ENCODE assay signal across 7 cellular contexts in the genomic region with DNA sequence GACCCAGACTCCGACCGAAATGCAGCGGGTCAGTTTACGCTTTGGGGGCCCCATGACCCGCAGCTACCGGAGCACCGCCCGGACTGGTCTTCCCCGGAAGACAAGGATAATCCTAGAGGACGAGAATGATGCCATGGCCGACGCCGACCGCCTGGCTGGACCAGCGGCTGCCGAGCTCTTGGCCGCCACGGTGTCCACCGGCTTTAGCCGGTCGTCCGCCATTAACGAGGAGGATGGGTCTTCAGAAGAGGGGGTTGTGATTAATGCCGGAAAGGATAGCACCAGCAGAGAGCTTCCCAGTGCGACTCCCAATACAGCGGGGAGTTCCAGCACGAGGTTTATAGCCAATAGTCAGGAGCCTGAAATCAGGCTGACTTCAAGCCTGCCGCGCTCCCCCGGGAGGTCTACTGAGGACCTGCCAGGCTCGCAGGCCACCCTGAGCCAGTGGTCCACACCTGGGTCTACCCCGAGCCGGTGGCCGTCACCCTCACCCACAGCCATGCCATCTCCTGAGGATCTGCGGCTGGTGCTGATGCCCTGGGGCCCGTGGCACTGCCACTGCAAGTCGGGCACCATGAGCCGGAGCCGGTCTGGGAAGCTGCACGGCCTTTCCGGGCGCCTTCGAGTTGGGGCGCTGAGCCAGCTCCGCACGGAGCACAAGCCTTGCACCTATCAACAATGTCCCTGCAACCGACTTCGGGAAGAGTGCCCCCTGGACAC. TPM values are rescaled to one million over a fixed set of nuclear protein-coding genes. Genes with fewer than 3 reads are reported as not detected.
DNase-seq lines count a peak whose midpoint lies in the region; ATAC-seq, FAIRE-seq and TF ChIP-seq lines count a peak whose summit lies in the region.

No MANE protein-coding gene starts in this region.

- no peak for TF ChIP-seq EP300 in HepG2 (IDR thresholded peaks at IDR 0.05; ENCODE audit: low read depth in 2 of 2, low read length in 2 of 2)
- no peak for TF ChIP-seq EP300 in HepG2 (CRISPR knock-in tag; IDR thresholded peaks at IDR 0.05; ENCODE audit: borderline replicate concordance)

- no peaks in the 10 kb centered on the region for H4K20me1 ChIP-seq in HepG2 (ENCODE audit: insufficient read depth, low read length)

- H3K9me3 ChIP-seq in HepG2 (ENCODE audit: low read length), result no peaks in the 10 kb centered on the region

- H3K79me2 ChIP-seq in HepG2 (ENCODE audit: insufficient read depth, low read length), result no peaks in the 10 kb centered on the region

- peak overlapping the region; percentile 91 for H3K4me2 ChIP-seq in HepG2 (ENCODE audit: low read depth, low read length)

- H3K4me1 ChIP-seq in HepG2 (ENCODE audit: insufficient read depth, low read length), result peaks cover 41% of the 10 kb centered on the region

- H3K4me3 ChIP-seq in HepG2 (replicated peaks in 1 of 3; ENCODE audit: insufficient read depth in 1 of 3, low read depth in 2 of 3, low read length in 3 of 3), result peak overlapping the region; percentile 75 to 79 (median 77)

- WGBS in HepG2 (ENCODE audit: low lambda C conversion rate), result under 1% methylated on average over 16 of the region's 48 CpGs

- no peak; the same call in 1 of the 2 replicates for TF ChIP-seq POLR2A in GM12892 (IDR thresholded peaks at IDR 0.05; ENCODE audit: low read depth, low read length)
- peak in 1 of 2 experiments; percentile 32; a peak in 1 of 4 replicates for TF ChIP-seq POLR2A in HepG2 (IDR thresholded peaks at IDR 0.05; ENCODE audit: insufficient read depth in 1 of 2, low read depth in 2 of 2, low read length in 2 of 2)

- intact Hi-C loops in HepG2 (cut with micrococcal nuclease; ENCODE audit: unreplicated experiment), result loop anchor here (1.0 to 5.0 kb wide), 2 partner anchors 24 to 41 kb away; a partner anchor contains a TSS

- DNase-seq in GM12892 (ENCODE audit: insufficient read length) (peak; percentile 61), NCI-H226 (peak; percentile 48), ecto neural progenitor cell (ENCODE audit: low spot score) (peak; percentile 80), HepG2 (ENCODE audit: low spot score) (peak; percentile 58)
- DNase-seq in activated CD4-positive, alpha-beta T cell treated with anti-CD3 and anti-CD28 coated beads for 48 hours, result peak; percentile 71
- DNase-seq in stimulated activated CD8-positive, alpha-beta memory T cell treated with anti-CD3 and anti-CD28 coated beads, Interleukin-2, amount 100 ng/mL, for 48 hours (ENCODE audit: low read depth in 2 of 2), result peak; percentile 51 to 53

- peak; percentile 81 for TF ChIP-seq CTCF in HepG2 (CRISPR knock-in tag; IDR thresholded peaks at IDR 0.05)

- peak overlapping the region; percentile 70 for H3K9ac ChIP-seq in HepG2 (ENCODE audit: insufficient read depth, low read depth, low read length)

- H3K27me3 ChIP-seq in HepG2 (ENCODE audit: control insufficient read depth in 1 of 2, insufficient read depth in 2 of 2, low read length in 2 of 2), result no peaks in the 10 kb centered on the region

- TSS peak; percentile 82 for BruUV-seq in HepG2 (replicated peaks; lab: Mats Ljungman, UMichigan)

- peak; percentile 49 for TF ChIP-seq RAD21 in HepG2 (CRISPR knock-in tag; IDR thresholded peaks at IDR 0.05)

- in situ Hi-C loops in HepG2 (cut with HindIII; ENCODE audit: extremely low pct_ligation_motif_present, low pct_unique_long_range_greater_than_20kb), result no loop called here

- POLR2A ChIA-PET in HepG2 (lab: Yijun Ruan, JAX), result interaction anchor here (1.0 to 4.1 kb wide), 8 partner anchors 10 to 234 kb away, joined by 3 to 23 read pairs (median 4); a partner anchor contains a TSS

- CTCF ChIA-PET in HepG2 (lab: Yijun Ruan, JAX; ENCODE audit: low intra/inter-chr PET ratio, low total read pairs), result interaction anchor here (1.5 to 1.8 kb wide), 2 partner anchors 23 to 69 kb away, joined by 5 to 6 read pairs; no protein-coding TSS in a partner anchor

- peak; percentile 56 for ATAC-seq in HG02938 (IDR thresholded peaks at IDR 0.05; ENCODE audit: unreplicated experiment)
- peak; percentile 92 for ATAC-seq in HepG2

- peak overlapping the region; percentile 59 for H3K27ac ChIP-seq in HepG2 (ENCODE audit: extremely low read length, insufficient read depth, low read length)

- H2AFZ ChIP-seq in HepG2 (ENCODE audit: low read length), result peak overlapping the region; percentile 49

- FAIRE-seq in GM12892 (lab: Jason Lieb, UNC), result peak; percentile 77
- no peak for FAIRE-seq in HepG2 (lab: Jason Lieb, UNC)

- 0 out of 5 replicates have a peak, but pooled peaks cover 0 to 7% of the 10 kb centered on the region in 2 experiments for H3K36me3 ChIP-seq in HepG2 (replicated peaks in 1 of 2; ENCODE audit: control insufficient read depth in 1 of 2, insufficient read depth in 2 of 2, low read length in 2 of 2)

RNA-seq across cellular contexts. Expression of a gene that starts 0.5 kb away (rescaled TPM):
- polyA plus RNA-seq in GM12892 (2012; ENCODE audit: missing spikeins), result 0.74 TPM
- total RNA-seq in HepG2 (2016; rRNA removed; fragmentation: Illumina TruSeq; extraction: Trizol), result 0.74 and 1.5 TPM in 2 replicates
- total RNA-seq in HepG2 (2016; cell fraction: cytosol; rRNA removed; fragmentation: Illumina TruSeq; extraction: Trizol; ENCODE audit: low read depth), result 1.6 and 2.0 TPM in 2 replicates
- total RNA-seq in HepG2 (2016; cell fraction: insoluble cytoplasmic fraction; rRNA removed; fragmentation: Illumina TruSeq; extraction: Trizol), result 0.97 and 2.5 TPM in 2 replicates
- total RNA-seq in HepG2 (2016; cell fraction: membrane; rRNA removed; fragmentation: Illumina TruSeq; extraction: Trizol), result 1.8 and 3.1 TPM in 2 replicates
- total RNA-seq in HepG2 (2016; cell fraction: nucleus; rRNA removed; fragmentation: Illumina TruSeq; extraction: Trizol), result 1.8 and 2.4 TPM in 2 replicates
- 3.2 TPM in 2 replicates for polyA plus RNA-seq in HepG2 (2011; rRNA removed)
- polyA plus RNA-seq in HepG2 (2011; cell fraction: cytosol; rRNA removed), result 2.1 and 3.0 TPM in 2 replicates
- polyA plus RNA-seq in HepG2 (2011; cell fraction: nucleus; rRNA removed), result 2.1 and 2.2 TPM in 2 replicates
- 2.4 and 3.1 TPM in 2 replicates for polyA plus RNA-seq in HepG2 (2012)
- 4.5 and 4.8 TPM in 2 replicates for polyA plus RNA-seq in HepG2 (2016; cell fraction: cytosol; fragmentation: Illumina TruSeq; extraction: Trizol; ENCODE audit: low read depth)
- polyA plus RNA-seq in HepG2 (2016; cell fraction: insoluble cytoplasmic fraction; fragmentation: Illumina TruSeq; extraction: Trizol; ENCODE audit: low read depth), result 1.9 TPM in 2 replicates
- polyA plus RNA-seq in HepG2 (2016; cell fraction: membrane; fragmentation: Illumina TruSeq; extraction: Trizol; ENCODE audit: low read depth), result 3.8 and 4.5 TPM in 2 replicates
- 3.4 and 4.3 TPM in 2 replicates for polyA plus RNA-seq in HepG2 (2016; cell fraction: nucleus; fragmentation: Illumina TruSeq; extraction: Trizol; ENCODE audit: insufficient read depth, low read depth)
- 2.7 and 2.8 TPM in 2 replicates for polyA minus RNA-seq in HepG2 (2011; rRNA and poly(A)+ RNA removed; ENCODE audit: low replicate concordance)
- polyA minus RNA-seq in HepG2 (2011; cell fraction: cytosol; rRNA and poly(A)+ RNA removed), result 2.5 and 3.3 TPM in 2 replicates
- polyA minus RNA-seq in HepG2 (2011; cell fraction: nucleus; rRNA and poly(A)+ RNA removed), result 1.3 and 1.7 TPM in 2 replicates

RNA-seq across cellular contexts. Expression of a gene that starts 11.3 kb away (rescaled TPM):
- 48.7 TPM for polyA plus RNA-seq in GM12892 (2012; ENCODE audit: missing spikeins)
- 17.6 and 18.8 TPM in 2 replicates for total RNA-seq in HepG2 (2016; rRNA removed; fragmentation: Illumina TruSeq; extraction: Trizol)
- total RNA-seq in HepG2 (2016; cell fraction: cytosol; rRNA removed; fragmentation: Illumina TruSeq; extraction: Trizol; ENCODE audit: low read depth), result 4.7 and 5.2 TPM in 2 replicates
- 18.1 and 20.0 TPM in 2 replicates for total RNA-seq in HepG2 (2016; cell fraction: insoluble cytoplasmic fraction; rRNA removed; fragmentation: Illumina TruSeq; extraction: Trizol)
- total RNA-seq in HepG2 (2016; cell fraction: membrane; rRNA removed; fragmentation: Illumina TruSeq; extraction: Trizol), result 14.1 and 15.1 TPM in 2 replicates
- 14.5 and 16.7 TPM in 2 replicates for total RNA-seq in HepG2 (2016; cell fraction: nucleus; rRNA removed; fragmentation: Illumina TruSeq; extraction: Trizol)
- 17.9 and 20.5 TPM in 2 replicates for polyA plus RNA-seq in HepG2 (2011; rRNA removed)
- polyA plus RNA-seq in HepG2 (2011; cell fraction: cytosol; rRNA removed), result 10.0 and 12.8 TPM in 2 replicates
- 31.2 and 42.5 TPM in 2 replicates for polyA plus RNA-seq in HepG2 (2011; cell fraction: nucleus; rRNA removed)
- 9.4 and 12.3 TPM in 2 replicates for polyA plus RNA-seq in HepG2 (2012)
- 1.9 and 2.9 TPM in 2 replicates for polyA plus RNA-seq in HepG2 (2016; cell fraction: cytosol; fragmentation: Illumina TruSeq; extraction: Trizol; ENCODE audit: low read depth)
- 14.6 and 17.0 TPM in 2 replicates for polyA plus RNA-seq in HepG2 (2016; cell fraction: insoluble cytoplasmic fraction; fragmentation: Illumina TruSeq; extraction: Trizol; ENCODE audit: low read depth)
- 6.3 and 7.7 TPM in 2 replicates for polyA plus RNA-seq in HepG2 (2016; cell fraction: membrane; fragmentation: Illumina TruSeq; extraction: Trizol; ENCODE audit: low read depth)
- polyA plus RNA-seq in HepG2 (2016; cell fraction: nucleus; fragmentation: Illumina TruSeq; extraction: Trizol; ENCODE audit: insufficient read depth, low read depth), result 26.8 and 28.1 TPM in 2 replicates
- polyA minus RNA-seq in HepG2 (2011; rRNA and poly(A)+ RNA removed; ENCODE audit: low replicate concordance), result 15.8 and 81.0 TPM in 2 replicates
- 8.8 and 9.2 TPM in 2 replicates for polyA minus RNA-seq in HepG2 (2011; cell fraction: cytosol; rRNA and poly(A)+ RNA removed)
- 12.6 and 19.9 TPM in 2 replicates for polyA minus RNA-seq in HepG2 (2011; cell fraction: nucleus; rRNA and poly(A)+ RNA removed)

RNA-seq across cellular contexts. Expression of a gene that starts 11.7 kb away (rescaled TPM):
- 0.28 TPM for polyA plus RNA-seq in GM12892 (2012; ENCODE audit: missing spikeins)
- total RNA-seq in HepG2 (2016; rRNA removed; fragmentation: Illumina TruSeq; extraction: Trizol), result 0.20 and 0.40 TPM in 2 replicates
- total RNA-seq in HepG2 (2016; cell fraction: cytosol; rRNA removed; fragmentation: Illumina TruSeq; extraction: Trizol; ENCODE audit: low read depth), result 0.10 and 0.62 TPM in 2 replicates
- total RNA-seq in HepG2 (2016; cell fraction: insoluble cytoplasmic fraction; rRNA removed; fragmentation: Illumina TruSeq; extraction: Trizol), result 0.19 and 0.41 TPM in 2 replicates
- total RNA-seq in HepG2 (2016; cell fraction: membrane; rRNA removed; fragmentation: Illumina TruSeq; extraction: Trizol), result 0.21 and 0.40 TPM in 2 replicates
- 0.50 and 1.3 TPM in 2 replicates for total RNA-seq in HepG2 (2016; cell fraction: nucleus; rRNA removed; fragmentation: Illumina TruSeq; extraction: Trizol)
- polyA plus RNA-seq in HepG2 (2011; rRNA removed), result 0.84 and 1.1 TPM in 2 replicates
- polyA plus RNA-seq in HepG2 (2011; cell fraction: cytosol; rRNA removed), result 0.13 and 0.17 TPM in 2 replicates
- polyA plus RNA-seq in HepG2 (2011; cell fraction: nucleus; rRNA removed), result 3.3 and 3.7 TPM in 2 replicates
- polyA plus RNA-seq in HepG2 (2012), result 0.52 and 0.79 TPM in 2 replicates
- 0.08 TPM in 2 replicates for polyA plus RNA-seq in HepG2 (2016; cell fraction: cytosol; fragmentation: Illumina TruSeq; extraction: Trizol; ENCODE audit: low read depth)
- polyA plus RNA-seq in HepG2 (2016; cell fraction: insoluble cytoplasmic fraction; fragmentation: Illumina TruSeq; extraction: Trizol; ENCODE audit: low read depth), result 0.33 TPM in 1 of 2 replicates, not detected in the other
- 0.05 and 0.16 TPM in 2 replicates for polyA plus RNA-seq in HepG2 (2016; cell fraction: membrane; fragmentation: Illumina TruSeq; extraction: Trizol; ENCODE audit: low read depth)
- 1.8 and 2.4 TPM in 2 replicates for polyA plus RNA-seq in HepG2 (2016; cell fraction: nucleus; fragmentation: Illumina TruSeq; extraction: Trizol; ENCODE audit: insufficient read depth, low read depth)
- polyA minus RNA-seq in HepG2 (2011; rRNA and poly(A)+ RNA removed; ENCODE audit: low replicate concordance), result 0.66 and 1.5 TPM in 2 replicates
- 0.26 TPM in 1 of 2 replicates, not detected in the other for polyA minus RNA-seq in HepG2 (2011; cell fraction: cytosol; rRNA and poly(A)+ RNA removed)
- 1.2 and 2.1 TPM in 2 replicates for polyA minus RNA-seq in HepG2 (2011; cell fraction: nucleus; rRNA and poly(A)+ RNA removed)

RNA-seq across cellular contexts. Expression of a gene that starts 12.1 kb away (rescaled TPM):
- polyA plus RNA-seq in GM12892 (2012; ENCODE audit: missing spikeins), result 5.6 TPM
- total RNA-seq in HepG2 (2016; rRNA removed; fragmentation: Illumina TruSeq; extraction: Trizol), result 0.17 and 0.22 TPM in 2 replicates
- 0.09 TPM in 1 of 2 replicates, not detected in the other for total RNA-seq in HepG2 (2016; cell fraction: cytosol; rRNA removed; fragmentation: Illumina TruSeq; extraction: Trizol; ENCODE audit: low read depth)
- total RNA-seq in HepG2 (2016; cell fraction: insoluble cytoplasmic fraction; rRNA removed; fragmentation: Illumina TruSeq; extraction: Trizol), result 0.11 and 0.22 TPM in 2 replicates
- 0.17 and 0.19 TPM in 2 replicates for total RNA-seq in HepG2 (2016; cell fraction: membrane; rRNA removed; fragmentation: Illumina TruSeq; extraction: Trizol)
- total RNA-seq in HepG2 (2016; cell fraction: nucleus; rRNA removed; fragmentation: Illumina TruSeq; extraction: Trizol), result 0.09 TPM in 1 of 2 replicates, not detected in the other
- polyA plus RNA-seq in HepG2 (2011; rRNA removed), result 0.14 and 0.21 TPM in 2 replicates
- 0.07 and 0.19 TPM in 2 replicates for polyA plus RNA-seq in HepG2 (2011; cell fraction: cytosol; rRNA removed)
- 0.11 and 0.17 TPM in 2 replicates for polyA plus RNA-seq in HepG2 (2011; cell fraction: nucleus; rRNA removed)
- polyA plus RNA-seq in HepG2 (2012), result 0.25 and 0.31 TPM in 2 replicates
- polyA plus RNA-seq in HepG2 (2016; cell fraction: cytosol; fragmentation: Illumina TruSeq; extraction: Trizol; ENCODE audit: low read depth), result 0.06 and 0.08 TPM in 2 replicates
- 0.19 and 0.23 TPM in 2 replicates for polyA plus RNA-seq in HepG2 (2016; cell fraction: insoluble cytoplasmic fraction; fragmentation: Illumina TruSeq; extraction: Trizol; ENCODE audit: low read depth)
- polyA plus RNA-seq in HepG2 (2016; cell fraction: membrane; fragmentation: Illumina TruSeq; extraction: Trizol; ENCODE audit: low read depth), result 0.06 and 0.14 TPM in 2 replicates
- 0.40 TPM in 1 of 2 replicates, not detected in the other for polyA plus RNA-seq in HepG2 (2016; cell fraction: nucleus; fragmentation: Illumina TruSeq; extraction: Trizol; ENCODE audit: insufficient read depth, low read depth)
- 0.04 and 0.47 TPM in 2 replicates for polyA minus RNA-seq in HepG2 (2011; rRNA and poly(A)+ RNA removed; ENCODE audit: low replicate concordance)
- polyA minus RNA-seq in HepG2 (2011; cell fraction: cytosol; rRNA and poly(A)+ RNA removed), result not detected in 2 replicates
- 0.13 and 0.25 TPM in 2 replicates for polyA minus RNA-seq in HepG2 (2011; cell fraction: nucleus; rRNA and poly(A)+ RNA removed)

RNA-seq across cellular contexts. Expression of a gene that starts 22.5 kb away (rescaled TPM):
- polyA plus RNA-seq in GM12892 (2012; ENCODE audit: missing spikeins), result 7.3 TPM
- total RNA-seq in HepG2 (2016; rRNA removed; fragmentation: Illumina TruSeq; extraction: Trizol), result not detected in 2 replicates
- 0.26 TPM in 1 of 2 replicates, not detected in the other for total RNA-seq in HepG2 (2016; cell fraction: cytosol; rRNA removed; fragmentation: Illumina TruSeq; extraction: Trizol; ENCODE audit: low read depth)
- total RNA-seq in HepG2 (2016; cell fraction: insoluble cytoplasmic fraction; rRNA removed; fragmentation: Illumina TruSeq; extraction: Trizol), result not detected in 2 replicates
- not detected in 2 replicates for total RNA-seq in HepG2 (2016; cell fraction: membrane; rRNA removed; fragmentation: Illumina TruSeq; extraction: Trizol)
- total RNA-seq in HepG2 (2016; cell fraction: nucleus; rRNA removed; fragmentation: Illumina TruSeq; extraction: Trizol), result not detected in 2 replicates
- 0.09 TPM in 1 of 2 replicates, not detected in the other for polyA plus RNA-seq in HepG2 (2011; rRNA removed)
- polyA plus RNA-seq in HepG2 (2011; cell fraction: cytosol; rRNA removed), result 0.03 TPM in 2 replicates
- polyA plus RNA-seq in HepG2 (2011; cell fraction: nucleus; rRNA removed), result 0.02 TPM in 1 of 2 replicates, not detected in the other
- polyA plus RNA-seq in HepG2 (2012), result not detected in 2 replicates
- not detected in 2 replicates for polyA plus RNA-seq in HepG2 (2016; cell fraction: cytosol; fragmentation: Illumina TruSeq; extraction: Trizol; ENCODE audit: low read depth)
- polyA plus RNA-seq in HepG2 (2016; cell fraction: insoluble cytoplasmic fraction; fragmentation: Illumina TruSeq; extraction: Trizol; ENCODE audit: low read depth), result not detected in 2 replicates
- not detected in 2 replicates for polyA plus RNA-seq in HepG2 (2016; cell fraction: membrane; fragmentation: Illumina TruSeq; extraction: Trizol; ENCODE audit: low read depth)
- not detected in 2 replicates for polyA plus RNA-seq in HepG2 (2016; cell fraction: nucleus; fragmentation: Illumina TruSeq; extraction: Trizol; ENCODE audit: insufficient read depth, low read depth)
- 40.1 TPM in 1 of 2 replicates, not detected in the other for polyA minus RNA-seq in HepG2 (2011; rRNA and poly(A)+ RNA removed; ENCODE audit: low replicate concordance)
- polyA minus RNA-seq in HepG2 (2011; cell fraction: cytosol; rRNA and poly(A)+ RNA removed), result not detected in 2 replicates
- under 0.01 and 0.25 TPM in 2 replicates for polyA minus RNA-seq in HepG2 (2011; cell fraction: nucleus; rRNA and poly(A)+ RNA removed)

Comparison
In these comparisons a context has a peak if more than half of its experiments do, and no peak if none do; other contexts are left out.
1. Peak in every context shown above with its lines: DNase-seq, ATAC-seq, H3K4me3 ChIP-seq and H3K27ac ChIP-seq.